In genomic region chr2:96184188-96184587, GRCh38 we compare ENCODE assay signal across 18 cellular contexts. TPM values are rescaled to one million over a fixed set of nuclear protein-coding genes. Genes with fewer than 3 reads are reported as not detected.
"Had no signal": no experiment of that assay in that cellular context is flagged by ENCODE, and none has a peak within 500 bp of the region (broad histone marks: within the 10 kb centered on the region; RNA-seq: fewer than 3 reads in every experiment).

No MANE protein-coding gene starts in this region.

- H3K9me3 Mint-ChIP-seq: activated CD4-positive, alpha-beta memory T cell treated with anti-CD3 and anti-CD28 coated beads for 36 hours; activated T-cell treated with anti-CD3 and anti-CD28 coated beads, Interleukin-2, amount 50 U/mL, for 72 hours; neural progenitor cell had no signal

- H3K9ac ChIP-seq: neural progenitor cell had no signal

- H2AFZ ChIP-seq: neural progenitor cell had no signal

- H3K27ac ChIP-seq: body of pancreas, neural progenitor cell, pancreas, sigmoid colon, WERI-Rb-1 had no signal

- H3K4me2 ChIP-seq: neural progenitor cell had no signal

- H3K27me3 ChIP-seq: body of pancreas, neural progenitor cell, pancreas, sigmoid colon, spleen had no signal

- H3K27ac Mint-ChIP-seq: activated CD4-positive, alpha-beta memory T cell treated with anti-CD3 and anti-CD28 coated beads for 36 hours; activated T-cell treated with anti-CD3 and anti-CD28 coated beads, Interleukin-2, amount 50 U/mL, for 72 hours; neural progenitor cell had no signal

- H3K4me3 ChIP-seq: body of pancreas, neural progenitor cell, pancreas, sigmoid colon, spleen had no signal

- ATAC-seq: activated T-cell treated with anti-CD3 and anti-CD28 coated beads, Interleukin-2, amount 50 U/mL, for 72 hours; body of pancreas; pancreas had no signal

- H3K9me3 ChIP-seq: body of pancreas, pancreas, sigmoid colon, spleen had no signal

- H3K4me3 Mint-ChIP-seq: activated CD4-positive, alpha-beta memory T cell treated with anti-CD3 and anti-CD28 coated beads for 36 hours; activated naive CD8-positive, alpha-beta T cell; activated T-cell treated with anti-CD3 and anti-CD28 coated beads, Interleukin-2, amount 50 U/mL, for 72 hours; neural progenitor cell had no signal

- H3K27me3 Mint-ChIP-seq: activated CD4-positive, alpha-beta memory T cell treated with anti-CD3 and anti-CD28 coated beads for 36 hours; activated naive CD8-positive, alpha-beta T cell had no signal

- DNase-seq: activated CD4-positive, alpha-beta memory T cell treated with anti-CD3 and anti-CD28 coated beads for 36 hours; activated gamma-delta T cell; activated T-cell treated with anti-CD3 and anti-CD28 coated beads, Interleukin-2, amount 50 U/mL, for 72 hours; amniotic stem cell; body of pancreas; cerebellar nuclear complex; effector CD8-positive, alpha-beta T cell; foreskin melanocyte; pancreas; sigmoid colon; spleen; T-helper 1 cell; WERI-Rb-1 had no signal

- FAIRE-seq: pancreas had no signal

- H3K4me1 Mint-ChIP-seq: neural progenitor cell had no signal

- H3K4me1 ChIP-seq: body of pancreas, neural progenitor cell, pancreas, sigmoid colon had no signal

RNA-seq across cellular contexts. Expression of gene ASTL, which starts 45.9 kb away (rescaled TPM):
- total RNA-seq: body of pancreas, fibroblast of lung, mesenteric fat pad, pancreas, sigmoid colon, ureter had no signal
- polyA plus RNA-seq: fibroblast of lung had no signal
